Comparison of ENCODE assay signal across 34 cellular contexts in the genomic region with DNA sequence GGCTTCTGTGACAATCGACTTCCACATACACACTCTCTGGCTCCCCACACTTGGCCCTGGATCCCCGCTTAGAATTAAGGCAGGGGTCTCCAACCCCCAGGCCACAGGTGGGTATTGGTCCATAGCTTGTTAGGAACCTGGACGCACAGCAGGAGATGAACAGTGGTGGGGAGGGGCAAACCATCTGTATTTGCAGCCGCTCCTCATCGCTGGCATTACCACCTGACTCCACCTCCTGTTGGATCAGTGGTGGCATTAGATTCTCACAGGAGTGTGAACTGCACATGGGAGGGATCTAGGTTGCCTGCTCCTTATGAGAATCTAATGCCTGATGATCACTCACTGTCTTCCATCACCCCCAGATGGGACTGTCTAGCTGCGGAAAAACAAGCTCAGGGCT. TPM values are rescaled to one million over a fixed set of nuclear protein-coding genes. Genes with fewer than 3 reads are reported as not detected.
DNase-seq lines count a peak whose midpoint lies in the region; ATAC-seq, FAIRE-seq and TF ChIP-seq lines count a peak whose summit lies in the region.
"Had no signal": no experiment of that assay in that cellular context is flagged by ENCODE, and none has a peak within 500 bp of the region (broad histone marks: within the 10 kb centered on the region; RNA-seq: fewer than 3 reads in every experiment).

No MANE protein-coding gene starts in this region.

- H3K18ac ChIP-seq in H9 (ENCODE audit: insufficient read length, low read depth, low read length) = no peak overlapping the region
- H3K18ac ChIP-seq in trophoblast cell (ENCODE audit: low read length) = no peak overlapping the region

- no peak overlapping the region for H4K91ac ChIP-seq in H9 (ENCODE audit: insufficient read length, low read depth, low read length)
- H4K91ac ChIP-seq in trophoblast cell (ENCODE audit: low read depth, low read length) = no peak overlapping the region

- no peaks in the 10 kb centered on the region for H3K23me2 ChIP-seq in H9 (ENCODE audit: insufficient read length, low read depth, low read length, poor library complexity, severe bottlenecking)

- no peak for DNase-seq in H9
- no peak for DNase-seq in brain microvascular endothelial cell
- DNase-seq in mesothelial cell of epicardium (ENCODE audit: low spot score in 2 of 2, unreplicated experiment in 2 of 2) = no peak
- no peak for DNase-seq in trophoblast cell
- DNase-seq in omental fat pad (ENCODE audit: low spot score) = no peak
- DNase-seq in GDM1 (lab: John Stamatoyannopoulos, UW) = no peak
- no peak for DNase-seq in GM12891 (ENCODE audit: insufficient read length, low spot score)
- DNase-seq in foreskin melanocyte = no peak
- DNase-seq: 8988T; ACHN; BE2C; CD8-positive, alpha-beta memory T cell; DMS 273 treated with DMSO at 0.1 percent for 48 hours; DMS79; EL; GF-D8; HFFc6; KG1; MG63; NCI-H1105 treated with DMSO at 0.1 percent for 48 hours; NCI-H146; NCI-H1930; NCI-H2107; NCI-H446; NCI-H524 treated with DMSO at 0.1 percent for 48 hours; NCI-H82; NK-92 treated with Interleukin-12 subunit alpha and Interleukin-12 subunit beta, amount 100 ng/mL, for 24 hours; PC-3 had no signal

- H2AFZ ChIP-seq in H9 (ENCODE audit: low read length) (no peak overlapping the region), trophoblast cell (ENCODE audit: insufficient read depth, low read length, poor library complexity) (no peak overlapping the region)

- peaks cover 0 to 2% of the 10 kb centered on the region in 2 experiments; a peak in 1 of 5 replicates for H3K9me3 Mint-ChIP-seq in H9
- H3K9me3 Mint-ChIP-seq in mesothelial cell of epicardium = peaks cover 4% of the 10 kb centered on the region
- H3K9me3 Mint-ChIP-seq: CD14-positive monocyte; CD8-positive, alpha-beta memory T cell had no signal

- peaks cover 3 to 15% (median 14%) of the 10 kb centered on the region in 3 experiments; a peak in 5 of 7 replicates for H3K36me3 Mint-ChIP-seq in H9 (ENCODE audit: insufficient read depth in 1 of 3, low read depth in 3 of 3)
- H3K36me3 Mint-ChIP-seq in mesothelial cell of epicardium = peaks cover 6% of the 10 kb centered on the region

- H2BK5ac ChIP-seq in H9 (ENCODE audit: insufficient read length, low read length) (no peak overlapping the region), trophoblast cell (ENCODE audit: low read depth, low read length, poor library complexity) (no peak overlapping the region)

- no peak overlapping the region for H4K8ac ChIP-seq in H9 (replicated peaks; ENCODE audit: insufficient read length, low read depth, low read length)
- H4K8ac ChIP-seq in trophoblast cell (ENCODE audit: low read depth, low read length) = no peak overlapping the region

- peaks cover 46 to 53% of the 10 kb centered on the region in 2 experiments for H3K4me1 Mint-ChIP-seq in H9
- peaks cover 67% of the 10 kb centered on the region for H3K4me1 Mint-ChIP-seq in mesothelial cell of epicardium

- no peaks in the 10 kb centered on the region for H3K9me3 ChIP-seq in H9 (ENCODE audit: control insufficient read depth, low read depth, low read length)
- peaks cover 2% of the 10 kb centered on the region for H3K9me3 ChIP-seq in trophoblast cell (ENCODE audit: insufficient read depth, low read depth, low read length)
- H3K9me3 ChIP-seq: BE2C, MG63, SJCRH30 had no signal

- no peak for TF ChIP-seq CTCF in H9 (conservative IDR thresholded peaks at IDR 0.05)
- TF ChIP-seq CTCF in brain microvascular endothelial cell (IDR thresholded peaks at IDR 0.05; ENCODE audit: low read depth, low read length, missing control alignments) = no peak
- no peak for TF ChIP-seq CTCF in mesothelial cell of epicardium (IDR thresholded peaks at IDR 0.05; ENCODE audit: unreplicated experiment)
- TF ChIP-seq CTCF in omental fat pad (IDR thresholded peaks at IDR 0.05) = no peak

- in situ Hi-C loops in brain microvascular endothelial cell (cut with HindIII; ENCODE audit: low pct_ligation_motif_present, low sequenced_read_pairs) = no loop called here

- no peak for TF ChIP-seq POLR2A in GM12891 (IDR thresholded peaks at IDR 0.05; ENCODE audit: low read depth, low read length)

- H3K36me3 ChIP-seq in brain microvascular endothelial cell (replicated peaks) (peaks cover 27% of the 10 kb centered on the region), trophoblast cell (ENCODE audit: control insufficient read depth in 1 of 2, insufficient read depth in 2 of 2, low read length in 2 of 2) (no peaks in the 10 kb centered on the region)
- H3K36me3 ChIP-seq: BE2C, MG63 had no signal

- H3K4me3 Mint-ChIP-seq in H9 (no peak overlapping the region; a peak in 1 of 5 replicates), mesothelial cell of epicardium (no peak overlapping the region)
- H3K4me3 Mint-ChIP-seq: CD14-positive monocyte; CD8-positive, alpha-beta memory T cell; HFFc6 had no signal

- no peak overlapping the region for H2BK15ac ChIP-seq in H9 (ENCODE audit: low read depth, low read length)

- H2AK5ac ChIP-seq in H9 (ENCODE audit: insufficient read length, low read length) = no peak overlapping the region
- H2AK5ac ChIP-seq in trophoblast cell (ENCODE audit: low read length) = no peak overlapping the region

- no peak overlapping the region for H3K27ac ChIP-seq in H9 (ENCODE audit: insufficient read length, low read depth, low read length)
- H3K27ac ChIP-seq in brain microvascular endothelial cell = peak overlapping the region; percentile 11
- no peak overlapping the region for H3K27ac ChIP-seq in trophoblast cell (ENCODE audit: low read depth, low read length)
- H3K27ac ChIP-seq: SJCRH30 had no signal

- H3K27me3 Mint-ChIP-seq in H9 (ENCODE audit: low read depth) (peaks cover 11% of the 10 kb centered on the region), mesothelial cell of epicardium (ENCODE audit: low read depth) (no peaks in the 10 kb centered on the region)

- H3K23ac ChIP-seq in H9 (ENCODE audit: insufficient read length, low read depth, low read length) (no peak overlapping the region), trophoblast cell (ENCODE audit: low read length) (no peak overlapping the region)

- H4K5ac ChIP-seq in H9 (ENCODE audit: insufficient read length, low read depth, low read length) = no peak overlapping the region

- H3K56ac ChIP-seq in H9 (ENCODE audit: insufficient read length, low read depth, low read length) = no peak overlapping the region

- no peak overlapping the region for H2BK20ac ChIP-seq in H9 (ENCODE audit: low read depth, low read length, poor library complexity, severe bottlenecking)

- 0 out of 2 replicates have a peak overlapping the region, but pooled peaks have one; percentile 18 for H3K14ac ChIP-seq in H9 (ENCODE audit: insufficient read depth, low read length)
- H3K14ac ChIP-seq in trophoblast cell (ENCODE audit: low read length) = no peak overlapping the region

- no peak for FAIRE-seq in GM12891 (lab: Jason Lieb, UNC)
- FAIRE-seq: GM12892, HTR-8/SVneo had no signal

- no peak overlapping the region for H3K4me2 ChIP-seq in H9 (ENCODE audit: insufficient read depth, insufficient read length, low read length)
- H3K4me2 ChIP-seq in trophoblast cell (ENCODE audit: low read length) = no peak overlapping the region

- H2BK12ac ChIP-seq in H9 (ENCODE audit: insufficient read length, low read depth, low read length) (no peak overlapping the region), trophoblast cell (ENCODE audit: low read length) (peak overlapping the region; percentile 53)

- no peak for ATAC-seq in omental fat pad (ENCODE audit: low FRiP score)
- ATAC-seq: PC-3, Right ventricle myocardium inferior, SK-N-SH treated with all-trans-retinoic acid at 6 μM for 48 hours had no signal

- no peaks in the 10 kb centered on the region for H4K20me1 ChIP-seq in H9 (ENCODE audit: control insufficient read depth, insufficient read depth, insufficient read length)

- no peaks in the 10 kb centered on the region for H3K79me1 ChIP-seq in H9 (ENCODE audit: insufficient read depth, low read depth, low read length, poor library complexity, severe bottlenecking)
- peaks cover 12% of the 10 kb centered on the region for H3K79me1 ChIP-seq in trophoblast cell (ENCODE audit: low read length)

- WGBS in H9 (ENCODE audit: extremely low coverage, insufficient read length, low lambda C conversion rate) = no CpG with 5 or more reads among the region's 6 CpGs
- WGBS in trophoblast cell (ENCODE audit: extremely low coverage, insufficient coverage, insufficient read length) = no CpG with 5 or more reads among the region's 6 CpGs

- H3K4ac ChIP-seq in H9 (ENCODE audit: low read depth, low read length) (no peak overlapping the region), trophoblast cell (ENCODE audit: low read depth, low read length) (no peak overlapping the region)

- H3K4me1 ChIP-seq in H9 (ENCODE audit: insufficient read depth, low read length) (peaks cover 2% of the 10 kb centered on the region; the same call in 1 of the 2 replicates), trophoblast cell (ENCODE audit: control insufficient read depth in 1 of 2, insufficient read depth in 2 of 2, low read length in 2 of 2) (peaks cover 17 to 35% of the 10 kb centered on the region in 2 experiments)

- no peak overlapping the region for H2BK120ac ChIP-seq in H9 (ENCODE audit: low read depth, low read length, poor library complexity, severe bottlenecking)
- H2BK120ac ChIP-seq in trophoblast cell (ENCODE audit: insufficient read depth, low read length, poor library complexity) = no peak overlapping the region

- H3K79me2 ChIP-seq in H9 (ENCODE audit: insufficient read depth, low read length) (no peaks in the 10 kb centered on the region), trophoblast cell (ENCODE audit: control insufficient read depth, insufficient read depth, low read length, poor library complexity) (no peaks in the 10 kb centered on the region)

- H3T11ph ChIP-seq in H9 (ENCODE audit: low read length) = no peak overlapping the region

- no peak overlapping the region for H4K12ac ChIP-seq in trophoblast cell (ENCODE audit: low read depth, low read length)

- H3K27me3 ChIP-seq in H9 (ENCODE audit: insufficient read depth, low read length) (no peaks in the 10 kb centered on the region), brain microvascular endothelial cell (replicated peaks) (no peaks in the 10 kb centered on the region), trophoblast cell (ENCODE audit: insufficient read depth, low read length) (no peaks in the 10 kb centered on the region)
- H3K27me3 ChIP-seq: BE2C, MG63, SJCRH30 had no signal

- H3K4me3 ChIP-seq in brain microvascular endothelial cell (ENCODE audit: low read depth, low read length) = no peak overlapping the region
- no peak overlapping the region for H3K4me3 ChIP-seq in trophoblast cell (ENCODE audit: low read depth, low read length)
- H3K4me3 ChIP-seq: MG63, SJCRH30 had no signal

- no peak overlapping the region for H3K9ac ChIP-seq in H9 (ENCODE audit: extremely low read depth, insufficient read length, low read length)
- H3K9ac ChIP-seq in trophoblast cell (ENCODE audit: low read length) = no peak overlapping the region

- H3K27ac Mint-ChIP-seq in H9 (no peak overlapping the region; a peak in 1 of 7 replicates), mesothelial cell of epicardium (peak overlapping the region; percentile 61)
- H3K27ac Mint-ChIP-seq: CD14-positive monocyte; CD8-positive, alpha-beta memory T cell; HFFc6 had no signal

TF ChIP-seq in GM12891, 5 proteins besides CTCF, POLR2A, EP300 and RAD21 (continues in another document):
- no peak for TF ChIP-seq PAX5 (IDR thresholded peaks at IDR 0.05; ENCODE audit: insufficient read depth, low read length, severe bottlenecking)

RNA-seq across cellular contexts. Expression of a gene that starts 16.0 kb away (rescaled TPM):
- total RNA-seq in H9 (2021) (6.9 and 7.3 TPM in 2 replicates), mesothelial cell of epicardium (13.6 to 14.7 TPM (median 13.9 TPM) in 3 replicates), omental fat pad (1 to 10 TPM; 2.7 to 6.3 (median 3.6) TPM)
- 4.7 and 4.8 TPM in 2 replicates for polyA plus RNA-seq in trophoblast cell (2013)
- 1.3 TPM for polyA plus RNA-seq in GM12891 (2012; ENCODE audit: low read depth, missing spikeins)
